26 cellular contexts compared by ENCODE assay signal in genomic region chr7:18796216-18796615, GRCh38.
"Had no signal": no experiment of that assay in that cellular context is flagged by ENCODE, and none has a peak within 500 bp of the region (broad histone marks: within the 10 kb centered on the region; RNA-seq: fewer than 3 reads in every experiment).

No MANE protein-coding gene starts in this region.

- H3K4me2 ChIP-seq: neural progenitor cell had no signal

- H3K4me3 ChIP-seq: neural progenitor cell, ovary, psoas muscle, right lobe of liver, sigmoid colon, stomach, thoracic aorta, thyroid gland, tibial nerve, upper lobe of left lung, vagina had no signal

- H3K36me3 ChIP-seq: neural progenitor cell, ovary, right lobe of liver, sigmoid colon, stomach, thoracic aorta, thyroid gland, tibial nerve, upper lobe of left lung, vagina had no signal

- DNase-seq: natural killer cell; occipital lobe; ovary; posterior cingulate gyrus; psoas muscle; right cardiac atrium; right lobe of liver; sigmoid colon; small intestine; stimulated activated CD4-positive, alpha-beta T cell treated with anti-CD3 and anti-CD28 coated beads, Interleukin-15, amount 100 ng/mL, for 24 hours; stimulated activated CD4-positive, alpha-beta T cell treated with anti-CD3 and anti-CD28 coated beads, Interleukin-2, amount 100 ng/mL, for 24 hours; stimulated activated CD4-positive, alpha-beta T cell treated with anti-CD3 and anti-CD28 coated beads, Interleukin-2, amount 100 ng/mL, for 48 hours; stimulated activated CD4-positive, alpha-beta T cell treated with anti-CD3 and anti-CD28 coated beads, Interleukin-4, amount 100 ng/mL, for 24 hours; stimulated activated naive B cell treated with anti-CD40 and anti-IgM and Interleukin-4, amounts not matched to agents 10 μg/mL and 1 μg/mL and 100 μg/mL, for 72 hours; stimulated activated naive CD4-positive, alpha-beta T cell treated with Interleukin-2 at 50 U/mL for 16 hours; stomach; thyroid gland; trophoblast cell; upper lobe of left lung had no signal

- H3K27me3 ChIP-seq: neural progenitor cell, ovary, right lobe of liver, sigmoid colon, stomach, thyroid gland, tibial nerve, upper lobe of left lung, vagina had no signal

- ATAC-seq: natural killer cell; psoas muscle; right cardiac atrium; right lobe of liver; stimulated activated effector memory CD8-positive, alpha-beta T cell treated with anti-CD3 and anti-CD28 coated beads, Interleukin-12 subunit alpha, Interleukin-12 subunit beta, amount 100 ng/mL, for 72 hours; stimulated activated naive B cell treated with anti-CD40 and anti-IgM and Interleukin-4, amounts not matched to agents 10 μg/mL and 1 μg/mL and 100 μg/mL, for 72 hours had no signal

- H3K4me1 ChIP-seq: neural progenitor cell, parathyroid adenoma, psoas muscle, right lobe of liver, upper lobe of left lung, vagina had no signal

- H3K79me2 ChIP-seq: parathyroid adenoma had no signal

- H3K9ac ChIP-seq: neural progenitor cell, parathyroid adenoma had no signal

- H3K27ac ChIP-seq: neural progenitor cell, ovary, parathyroid adenoma, psoas muscle, right lobe of liver, sigmoid colon, stomach, thoracic aorta, thyroid gland, tibial nerve, upper lobe of left lung, vagina had no signal

- H3K9me3 ChIP-seq: ovary, psoas muscle, right lobe of liver, sigmoid colon, stomach, thoracic aorta, thyroid gland, tibial nerve, upper lobe of left lung, vagina had no signal

- FAIRE-seq: small intestine, urothelium cell line had no signal
